Comparison of ENCODE assay signal across 20 cellular contexts in the genomic region with DNA sequence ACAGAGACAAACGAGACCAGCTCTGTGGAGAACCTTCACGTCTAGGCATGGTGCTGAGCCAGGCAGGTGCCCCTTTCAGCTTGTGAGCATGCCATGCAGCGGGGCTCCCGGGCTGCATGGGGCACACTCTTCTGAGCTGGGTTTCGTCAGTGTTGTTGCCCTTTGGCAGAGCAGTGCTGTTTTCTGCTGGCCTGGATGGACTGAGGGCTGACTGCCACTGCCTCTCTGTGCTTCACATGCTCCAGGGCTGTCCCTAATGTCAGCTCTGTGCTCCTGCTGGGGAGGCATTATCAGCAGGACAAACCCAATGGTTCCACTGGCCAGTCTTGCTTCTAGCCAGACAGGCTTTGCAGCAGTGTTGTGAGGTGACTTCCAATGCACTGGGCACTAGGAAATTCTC. TPM values are rescaled to one million over a fixed set of nuclear protein-coding genes. Genes with fewer than 3 reads are reported as not detected.
"Had no signal": no experiment of that assay in that cellular context is flagged by ENCODE, and none has a peak within 500 bp of the region (broad histone marks: within the 10 kb centered on the region; RNA-seq: fewer than 3 reads in every experiment).

No MANE protein-coding gene starts in this region.

- H3K27ac Mint-ChIP-seq: dendritic cell treated with granulocyte-macrophage colony-stimulating factor and Interleukin-4, amounts not matched to agents 40 ng/mL and 50 ng/mL, for 4 days; nephron progenitor cell; type B pancreatic cell had no signal

- H3K4me3 ChIP-seq: esophagus squamous epithelium, gastroesophageal sphincter, lung, sigmoid colon, skin epidermis, stomach had no signal

- ATAC-seq: gastroesophageal sphincter; left ventricle myocardium superior; naive thymus-derived CD4-positive, alpha-beta T cell had no signal

- H3K27me3 ChIP-seq: gastroesophageal sphincter, sigmoid colon, stomach had no signal

- DNase-seq: esophagus squamous epithelium; foreskin fibroblast; glutamatergic neuron; islet precursor cell; left ventricle myocardium superior; mesendoderm; naive thymus-derived CD4-positive, alpha-beta T cell; nephron progenitor cell; sigmoid colon; stimulated activated CD4-positive, alpha-beta T cell treated with anti-CD3 and anti-CD28 coated beads, Interleukin-2, amount 100 ng/mL, for 24 hours; stimulated activated CD4-positive, alpha-beta T cell treated with anti-CD3 and anti-CD28 coated beads, Interleukin-4, amount 100 ng/mL, for 4 hours; stimulated activated naive CD4-positive, alpha-beta T cell; stomach had no signal

- FAIRE-seq: urothelium cell line had no signal

- H3K27ac ChIP-seq: esophagus squamous epithelium, gastroesophageal sphincter, sigmoid colon, skin epidermis, stomach had no signal

- H3K9me3 Mint-ChIP-seq: dendritic cell treated with granulocyte-macrophage colony-stimulating factor and Interleukin-4, amounts not matched to agents 40 ng/mL and 50 ng/mL, for 4 days; nephron progenitor cell; type B pancreatic cell had no signal

- H3K4me3 Mint-ChIP-seq: dendritic cell treated with granulocyte-macrophage colony-stimulating factor and Interleukin-4, amounts not matched to agents 40 ng/mL and 50 ng/mL, for 4 days; naive thymus-derived CD4-positive, alpha-beta T cell; nephron progenitor cell; type B pancreatic cell had no signal

- H3K36me3 ChIP-seq: esophagus squamous epithelium, gastroesophageal sphincter, sigmoid colon, stomach had no signal

- H3K36me3 Mint-ChIP-seq: naive thymus-derived CD4-positive, alpha-beta T cell; type B pancreatic cell had no signal

- H3K9me3 ChIP-seq: esophagus squamous epithelium, gastroesophageal sphincter, sigmoid colon, stomach had no signal

RNA-seq across cellular contexts. Expression of a gene that starts 9.5 kb away (rescaled TPM):
- total RNA-seq: osteocyte had no signal
